ENCODE assay signal across 9 cellular contexts in the genomic region with DNA sequence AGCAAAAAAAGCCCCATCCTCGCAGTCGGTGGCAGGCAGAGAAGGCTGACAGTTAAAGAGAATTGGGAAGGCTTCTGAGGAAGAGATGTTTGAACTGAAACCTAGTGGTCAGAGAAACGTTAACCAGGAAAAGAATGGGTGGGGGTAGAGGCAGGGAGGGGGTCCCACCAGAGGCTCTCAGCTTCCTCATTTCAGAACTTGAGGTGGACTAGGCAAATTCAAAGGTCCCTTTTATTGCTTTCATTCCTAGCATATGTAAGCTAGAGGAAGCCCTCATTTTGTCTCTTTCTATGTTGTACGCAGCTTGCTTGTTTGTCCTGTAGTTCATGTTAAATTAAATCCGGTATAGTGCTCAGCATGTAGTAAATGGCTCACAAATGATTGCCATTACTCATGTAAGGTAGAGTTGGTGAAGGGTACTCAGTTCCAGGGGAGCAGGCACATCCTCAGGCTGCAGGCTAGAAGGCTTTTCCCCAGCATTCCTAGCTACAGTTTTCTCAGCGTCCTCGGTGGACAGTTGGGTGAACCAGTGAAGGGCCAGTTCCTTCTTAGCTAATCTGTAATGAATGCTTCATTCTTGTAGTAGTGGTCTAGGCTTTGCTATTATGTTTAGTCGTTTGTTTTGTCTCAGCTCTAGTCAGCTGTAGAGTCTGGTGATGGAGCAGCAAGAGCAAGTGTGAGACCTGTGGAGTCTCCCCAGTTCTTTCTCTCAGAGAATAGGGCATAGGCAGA. TPM values are rescaled to one million over a fixed set of nuclear protein-coding genes. Genes with fewer than 3 reads are reported as not detected.
DNase-seq lines count a peak whose midpoint lies in the region; ATAC-seq lines count a peak whose summit lies in the region.
"Had no signal": no experiment of that assay in that cellular context is flagged by ENCODE, and none has a peak within 500 bp of the region (broad histone marks: within the 10 kb centered on the region; RNA-seq: fewer than 3 reads in every experiment).

No MANE protein-coding gene starts in this region.

- peak; percentile 78 for ATAC-seq in GM18868 (IDR thresholded peaks at IDR 0.05; ENCODE audit: unreplicated experiment)

- H3K4me3 ChIP-seq in H7 (ENCODE audit: insufficient read depth, low read depth, low read length): no peak overlapping the region
- no peak overlapping the region for H3K4me3 ChIP-seq in neuronal stem cell (ENCODE audit: low read length in 2 of 2)

- H2BK15ac ChIP-seq in neuronal stem cell (ENCODE audit: low read length): no peak overlapping the region

- H3K27me3 ChIP-seq in H7 (ENCODE audit: control insufficient read depth, insufficient read depth, low read length) (no peaks in the 10 kb centered on the region), neuronal stem cell (ENCODE audit: control insufficient read depth in 3 of 3, insufficient read depth in 3 of 3, low read depth in 1 of 3, low read length in 3 of 3) (no peaks in the 10 kb centered on the region)

- H2BK120ac ChIP-seq in neuronal stem cell (ENCODE audit: low read depth, low read length): no peak overlapping the region

- H2BK12ac ChIP-seq in neuronal stem cell (ENCODE audit: low read length): no peak overlapping the region

- no peak overlapping the region for H3K4me2 ChIP-seq in neuronal stem cell (ENCODE audit: insufficient read depth, low read length, poor library complexity, severe bottlenecking)

- no CpG with 5 or more reads among the region's 8 CpGs for WGBS in neuronal stem cell (ENCODE audit: extremely low coverage in 2 of 2, insufficient read length in 2 of 2, insufficient replicate concordance in 1 of 2), 2 donors

- H2AFZ ChIP-seq in neuronal stem cell (ENCODE audit: low read length): no peak overlapping the region

- H2AK5ac ChIP-seq in neuronal stem cell (ENCODE audit: low read depth, low read length): no peak overlapping the region

- H3K4ac ChIP-seq in neuronal stem cell (ENCODE audit: low read length): no peak overlapping the region

- no peaks in the 10 kb centered on the region for H3K9me3 ChIP-seq in neuronal stem cell (replicated peaks in 1 of 2; ENCODE audit: control insufficient read depth in 2 of 2, insufficient read depth in 1 of 2, low read depth in 1 of 2, low read length in 2 of 2)

- DNase-seq in H7 (peak; percentile 16), MV-4-11 (lab: John Stamatoyannopoulos, UW) (peak; percentile 94), midbrain (lab: John Stamatoyannopoulos, UW) (peak; percentile 38), NCI-H2081 treated with DMSO at 0.1 percent for 48 hours (lab: John Stamatoyannopoulos, UW) (no peak), neuronal stem cell (ENCODE audit: low spot score) (no peak), iPS-NIHi11 (ENCODE audit: low spot score) (no peak), EL (no peak)
- DNase-seq: activated effector memory CD4-positive, alpha-beta T cell treated with Interleukin-2 at 50 U/mL for 16 hours had no signal

- H3K18ac ChIP-seq in neuronal stem cell (ENCODE audit: low read length): no peak overlapping the region

- no peak overlapping the region for H3K27ac ChIP-seq in neuronal stem cell (replicated peaks; ENCODE audit: low read length)

- H3K14ac ChIP-seq in neuronal stem cell (ENCODE audit: low read length): no peak overlapping the region

- no peak overlapping the region for H4K91ac ChIP-seq in neuronal stem cell (ENCODE audit: low read depth, low read length, poor library complexity)

- no peaks in the 10 kb centered on the region for H3K36me3 ChIP-seq in H7 (replicated peaks; ENCODE audit: control insufficient read depth, insufficient read depth, low read length)
- no peaks in the 10 kb centered on the region for H3K36me3 ChIP-seq in neuronal stem cell (replicated peaks in 1 of 2; ENCODE audit: control insufficient read depth in 2 of 2, insufficient read depth in 2 of 2, low read length in 2 of 2)

- peaks cover 3 to 6% of the 10 kb centered on the region in 2 donors for H3K4me1 ChIP-seq in neuronal stem cell (ENCODE audit: control insufficient read depth in 2 of 2, insufficient read depth in 1 of 2, low read depth in 1 of 2, low read length in 2 of 2)

- H4K8ac ChIP-seq in neuronal stem cell (ENCODE audit: low read depth, low read length): no peak overlapping the region

- H3K9ac ChIP-seq in neuronal stem cell (ENCODE audit: low read depth, low read length, poor library complexity): no peak overlapping the region

- no peak overlapping the region for H2BK5ac ChIP-seq in neuronal stem cell (ENCODE audit: low read length)

- H3K79me1 ChIP-seq in neuronal stem cell (ENCODE audit: low read depth, low read length): no peaks in the 10 kb centered on the region

- H3K23ac ChIP-seq in neuronal stem cell (ENCODE audit: low read depth, low read length, poor library complexity): no peak overlapping the region

RNA-seq across cellular contexts. Expression of a gene that starts 58.6 kb away (rescaled TPM):
- total RNA-seq in H7 (2014; rRNA removed; shearing (Covaris generic)): 16.4 and 21.9 TPM in 2 replicates
- 7.3 TPM for polyA plus RNA-seq in neuronal stem cell (2013, experiment 1 of 2)
- 7.4 TPM for polyA plus RNA-seq in neuronal stem cell (2013, experiment 2 of 2)

Comparison
In these comparisons a context has a peak if more than half of its experiments do, and no peak if none do; other contexts are left out.
1. DNase-seq: peak in H7 (single experiment), MV-4-11 (single experiment) and midbrain (single experiment); none in NCI-H2081 treated with DMSO at 0.1 percent for 48 hours (single experiment), neuronal stem cell (single experiment), iPS-NIHi11 (single experiment) and EL (single experiment).